9 cellular contexts compared by ENCODE assay signal in the genomic region with DNA sequence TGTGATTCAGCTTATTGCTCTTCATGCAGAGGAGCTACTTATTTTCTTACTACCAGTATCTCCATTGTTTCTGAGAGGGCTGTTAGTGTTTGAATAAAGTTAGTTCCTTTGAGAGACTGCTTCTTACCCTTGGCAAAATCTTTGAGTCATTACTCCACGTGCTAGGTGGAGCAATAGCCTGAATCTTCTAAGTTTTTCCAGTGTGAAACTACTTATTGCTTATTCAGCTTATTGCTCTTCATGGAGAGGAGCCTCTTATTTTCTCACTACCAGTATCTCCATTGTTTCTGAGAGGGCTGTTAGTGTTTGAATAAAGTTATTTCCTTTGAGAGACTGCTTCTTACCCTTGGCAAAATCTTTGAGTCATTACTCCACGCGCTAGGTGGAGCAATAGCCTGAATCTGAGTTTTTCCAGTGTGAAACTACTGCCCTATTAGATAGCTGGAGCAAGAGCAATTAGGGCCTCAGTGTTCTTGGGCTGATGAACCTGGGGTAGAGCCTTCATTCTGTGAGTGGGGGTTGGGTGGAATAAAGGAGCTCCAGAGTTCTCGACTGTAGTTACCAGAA. TPM values are rescaled to one million over a fixed set of nuclear protein-coding genes. Genes with fewer than 3 reads are reported as not detected.
DNase-seq lines count a peak whose midpoint lies in the region; ATAC-seq and TF ChIP-seq lines count a peak whose summit lies in the region.
"Had no signal": no experiment of that assay in that cellular context is flagged by ENCODE, and none has a peak within 500 bp of the region (broad histone marks: within the 10 kb centered on the region; RNA-seq: fewer than 3 reads in every experiment).

No MANE protein-coding gene starts in this region.

- peak; percentile 57 for ATAC-seq in esophagus mucosa

- H3K4me1 Mint-ChIP-seq in progenitor cell of endocrine pancreas (ENCODE audit: low read depth), result peaks cover 5% of the 10 kb centered on the region

- no peak overlapping the region for H3K4me3 Mint-ChIP-seq in progenitor cell of endocrine pancreas (ENCODE audit: low read depth)
- H3K4me3 Mint-ChIP-seq: naive B cell had no signal

- no peak for TF ChIP-seq CTCF in progenitor cell of endocrine pancreas (IDR thresholded peaks at IDR 0.05; ENCODE audit: unreplicated experiment)

- peak overlapping the region; percentile 84 for H3K27ac Mint-ChIP-seq in progenitor cell of endocrine pancreas

- no peaks in the 10 kb centered on the region for H3K9me3 Mint-ChIP-seq in progenitor cell of endocrine pancreas (ENCODE audit: low read depth)
- H3K9me3 Mint-ChIP-seq: naive B cell had no signal

- H3K27me3 Mint-ChIP-seq in progenitor cell of endocrine pancreas, result no peaks in the 10 kb centered on the region
- H3K27me3 Mint-ChIP-seq: naive B cell had no signal

- DNase-seq in ELR (ENCODE audit: low read depth), result peak; percentile 52
- peak; percentile 14 for DNase-seq in SK-MEL-5 (ENCODE audit: low read depth, low spot score)
- DNase-seq in progenitor cell of endocrine pancreas (ENCODE audit: low spot score, unreplicated experiment), result no peak
- no peak for DNase-seq in SW480 (ENCODE audit: low spot score)
- no peak for DNase-seq in NOMO-1 treated with DMSO at 0.1 percent for 48 hours (lab: John Stamatoyannopoulos, UW; ENCODE audit: unreplicated experiment)
- DNase-seq in caudate nucleus (lab: John Stamatoyannopoulos, UW), result no peak
- DNase-seq: activated CD4-positive, alpha-beta T cell treated with anti-CD3 and anti-CD28 coated beads for 48 hours; naive B cell had no signal

- no peak overlapping the region for H3K27ac ChIP-seq in caudate nucleus (ENCODE audit: low read depth, low read length)

- peaks cover 18% of the 10 kb centered on the region for H3K36me3 Mint-ChIP-seq in progenitor cell of endocrine pancreas (ENCODE audit: insufficient read depth)

- in situ Hi-C loops in SK-MEL-5 (cut with HindIII; ENCODE audit: low pct_unique_long_range_greater_than_20kb, low sequenced_read_pairs), result no loop called here

RNA-seq across cellular contexts. Expression of a gene that starts 41.9 kb away (rescaled TPM):
- total RNA-seq in SK-MEL-5 (2014; rRNA removed; shearing (Covaris generic)), result 65.2 and 69.9 TPM in 2 replicates
- polyA plus RNA-seq in SK-MEL-5 (2015; cell fraction: cytosol; rRNA removed), result 30.9 and 37.9 TPM in 2 replicates
- 58.8 and 89.1 TPM in 2 replicates for polyA plus RNA-seq in SK-MEL-5 (2015; cell fraction: nucleus; rRNA removed)
- total RNA-seq in esophagus mucosa, result 35.1 TPM
- total RNA-seq in progenitor cell of endocrine pancreas, result 128 and 135 TPM in 2 replicates

Comparison
In these comparisons a context has a peak if more than half of its experiments do, and no peak if none do; other contexts are left out.
1. DNase-seq: peak in ELR (single experiment) and SK-MEL-5 (single experiment); none in progenitor cell of endocrine pancreas (single experiment), SW480 (single experiment), NOMO-1 treated with DMSO at 0.1 percent for 48 hours (single experiment) and caudate nucleus (0 of 61).